ENCODE assay signal across 13 cellular contexts in genomic region chr21:43936186-43936967, GRCh38.
DNase-seq lines count a peak whose midpoint lies in the region; ATAC-seq and TF ChIP-seq lines count a peak whose summit lies in the region.
"Had no signal": no experiment of that assay in that cellular context is flagged by ENCODE, and none has a peak within 500 bp of the region (broad histone marks: within the 10 kb centered on the region; RNA-seq: fewer than 3 reads in every experiment).

No MANE protein-coding gene starts in this region.

- no peak overlapping the region for H3K4me3 ChIP-seq in fibroblast of lung (replicated peaks in 1 of 4; ENCODE audit: control extremely low read depth in 1 of 4, insufficient read depth in 1 of 4, low read depth in 3 of 4, low read length in 4 of 4)
- H3K4me3 ChIP-seq in prostate gland: no peak overlapping the region
- H3K4me3 ChIP-seq in WERI-Rb-1 (ENCODE audit: low read depth, low read length): no peak overlapping the region
- H3K4me3 ChIP-seq: skin epidermis, tibial artery had no signal

- H3K4me1 Mint-ChIP-seq in activated naive CD8-positive, alpha-beta T cell treated with anti-CD3 and anti-CD28 coated beads, Interleukin-2, amount 50 U/mL, for 24 hours: peaks cover 24% of the 10 kb centered on the region

- no peak for TF ChIP-seq CTCF in fibroblast of lung (conservative IDR thresholded peaks at IDR 0.05 in 1 of 2, IDR thresholded peaks at IDR 0.05 in 1 of 2; ENCODE audit: low read depth in 1 of 2, low read length in 2 of 2)
- TF ChIP-seq CTCF in prostate gland (IDR thresholded peaks at IDR 0.05): no peak
- no peak for TF ChIP-seq CTCF in WERI-Rb-1 (IDR thresholded peaks at IDR 0.05; ENCODE audit: low read depth, low read length)

- H3K4me3 Mint-ChIP-seq in activated naive CD8-positive, alpha-beta T cell treated with anti-CD3 and anti-CD28 coated beads, Interleukin-2, amount 50 U/mL, for 24 hours: no peak overlapping the region
- H3K4me3 Mint-ChIP-seq: activated naive CD8-positive, alpha-beta T cell; naive thymus-derived CD4-positive, alpha-beta T cell had no signal

- H3K27ac ChIP-seq in fibroblast of lung (ENCODE audit: insufficient read depth, low read length) (peak overlapping the region; percentile 8), prostate gland (peak overlapping the region; percentile 38 to 57), WERI-Rb-1 (no peak overlapping the region)

- H3K4me1 ChIP-seq in fibroblast of lung (ENCODE audit: control insufficient read depth, extremely low read depth, insufficient read depth, low read length) (peaks cover 4% of the 10 kb centered on the region), prostate gland (replicated peaks) (peaks cover 17% of the 10 kb centered on the region)

- H3K79me2 ChIP-seq in fibroblast of lung (ENCODE audit: control insufficient read depth, insufficient read depth, low read length): peaks cover 1% of the 10 kb centered on the region

- no peak overlapping the region for H3K4me2 ChIP-seq in fibroblast of lung (ENCODE audit: extremely low read depth, insufficient read depth, low read length)

- no peak overlapping the region for H2AFZ ChIP-seq in fibroblast of lung (ENCODE audit: low read length)

- peaks cover 6% of the 10 kb centered on the region for H3K36me3 Mint-ChIP-seq in activated naive CD8-positive, alpha-beta T cell treated with anti-CD3 and anti-CD28 coated beads, Interleukin-2, amount 50 U/mL, for 24 hours (ENCODE audit: low read depth)
- H3K36me3 Mint-ChIP-seq: activated naive CD8-positive, alpha-beta T cell had no signal

- DNase-seq in left ventricle myocardium superior (no peak), Right ventricle myocardium inferior (ENCODE audit: missing footprints) (no peak), fibroblast of lung (ENCODE audit: low read depth in 2 of 2) (peak in 1 of 2 donors; percentile 45), prostate gland (ENCODE audit: low spot score) (no peak), ACHN (no peak), WERI-Rb-1 (no peak)
- no peak for DNase-seq in activated naive CD8-positive, alpha-beta T cell treated with anti-CD3 and anti-CD28 coated beads, Interleukin-2, amount 50 U/mL, for 24 hours
- DNase-seq: naive thymus-derived CD4-positive, alpha-beta T cell; NCI-H2227 treated with DMSO at 0.1 percent for 48 hours had no signal

- no peaks in the 10 kb centered on the region for H3K9me3 ChIP-seq in fibroblast of lung (ENCODE audit: control insufficient read depth, insufficient read depth, low read depth, low read length)
- no peaks in the 10 kb centered on the region for H3K9me3 ChIP-seq in prostate gland
- no peaks in the 10 kb centered on the region for H3K9me3 ChIP-seq in WERI-Rb-1 (ENCODE audit: severe bottlenecking)
- H3K9me3 ChIP-seq: tibial artery had no signal

- no peaks in the 10 kb centered on the region for H3K36me3 ChIP-seq in fibroblast of lung (ENCODE audit: control insufficient read depth, insufficient read depth, low read length)
- no peaks in the 10 kb centered on the region for H3K36me3 ChIP-seq in prostate gland
- H3K36me3 ChIP-seq in WERI-Rb-1: no peaks in the 10 kb centered on the region; the same call in 1 of the 2 replicates

- 46% methylated on average over 23 of the region's 25 CpGs for WGBS in prostate gland

- H3K9me3 Mint-ChIP-seq in activated naive CD8-positive, alpha-beta T cell treated with anti-CD3 and anti-CD28 coated beads, Interleukin-2, amount 50 U/mL, for 24 hours: no peaks in the 10 kb centered on the region
- H3K9me3 Mint-ChIP-seq: naive thymus-derived CD4-positive, alpha-beta T cell had no signal

- H3K27ac Mint-ChIP-seq in activated naive CD8-positive, alpha-beta T cell treated with anti-CD3 and anti-CD28 coated beads, Interleukin-2, amount 50 U/mL, for 24 hours: no peak overlapping the region
- H3K27ac Mint-ChIP-seq: activated naive CD8-positive, alpha-beta T cell had no signal

- no peaks in the 10 kb centered on the region for H4K20me1 ChIP-seq in fibroblast of lung (ENCODE audit: control insufficient read depth, extremely low read depth, insufficient read depth, low read length)

- ATAC-seq in left ventricle myocardium superior (peak; percentile 12), Right ventricle myocardium inferior (no peak), GM18517 (IDR thresholded peaks at IDR 0.05; ENCODE audit: unreplicated experiment) (no peak)
- no peak for ATAC-seq in activated naive CD8-positive, alpha-beta T cell treated with anti-CD3 and anti-CD28 coated beads, Interleukin-2, amount 50 U/mL, for 24 hours
- ATAC-seq: naive thymus-derived CD4-positive, alpha-beta T cell had no signal

- H3K9ac ChIP-seq in fibroblast of lung (ENCODE audit: insufficient read depth, low read length): no peak overlapping the region

- intact Hi-C loops in left ventricle myocardium superior (cut with micrococcal nuclease) (no loop called here), Right ventricle myocardium inferior (cut with DNase I) (loop anchor here (5.0 kb wide), 1 partner anchor 41 kb away; no protein-coding TSS in a partner anchor), prostate gland (cut with DNase I) (loop anchor here (10.0 kb wide), 1 partner anchor 122 kb away; no protein-coding TSS in a partner anchor)

- H3K27me3 ChIP-seq in fibroblast of lung (ENCODE audit: control insufficient read depth, insufficient read depth, low read length) (no peaks in the 10 kb centered on the region), prostate gland (replicated peaks; ENCODE audit: insufficient read depth) (no peaks in the 10 kb centered on the region), WERI-Rb-1 (ENCODE audit: insufficient read depth, low read depth, severe bottlenecking) (no peaks in the 10 kb centered on the region)
- H3K27me3 ChIP-seq: tibial artery had no signal

- no peaks in the 10 kb centered on the region for H3K27me3 Mint-ChIP-seq in activated naive CD8-positive, alpha-beta T cell treated with anti-CD3 and anti-CD28 coated beads, Interleukin-2, amount 50 U/mL, for 24 hours
- H3K27me3 Mint-ChIP-seq: activated naive CD8-positive, alpha-beta T cell; naive thymus-derived CD4-positive, alpha-beta T cell had no signal

- no peak for TF ChIP-seq POLR2A in prostate gland (IDR thresholded peaks at IDR 0.05)

- in situ Hi-C loops in ACHN (cut with HindIII; ENCODE audit: low pct_ligation_motif_present, low pct_unique_long_range_greater_than_20kb, low sequenced_read_pairs): no loop called here
